37 cellular contexts compared by ENCODE assay signal in genomic region chr11:114685097-114685496, GRCh38. TPM values are rescaled to one million over a fixed set of nuclear protein-coding genes. Genes with fewer than 3 reads are reported as not detected.
"Had no signal": no experiment of that assay in that cellular context is flagged by ENCODE, and none has a peak within 500 bp of the region (broad histone marks: within the 10 kb centered on the region; RNA-seq: fewer than 3 reads in every experiment).

No MANE protein-coding gene starts in this region.

- H3K9ac ChIP-seq: KMS-11 had no signal

- H3K36me3 ChIP-seq: MG63 had no signal

- DNase-seq: Karpas-422, Kasumi-1, KG1, MG63, MM.1S, MV-4-11, NCI-H1048, NCI-H1092, NCI-H1092 treated with DMSO at 0.1 percent for 48 hours, NCI-H1105, NCI-H1105 treated with DMSO at 0.1 percent for 48 hours, NCI-H1417, NCI-H1417 treated with DMSO at 0.1 percent for 48 hours, NCI-H1436, NCI-H1436 treated with DMSO at 0.1 percent for 48 hours, NCI-H146, NCI-H1694, NCI-H1694 treated with DMSO at 0.1 percent for 48 hours, NCI-H187, NCI-H187 treated with DMSO at 0.1 percent for 48 hours, NCI-H1930, NCI-H2029, NCI-H2029 treated with DMSO at 0.1 percent for 48 hours, NCI-H2081, NCI-H2081 treated with DMSO at 0.1 percent for 48 hours, NCI-H2107, NCI-H2171, NCI-H2171 treated with DMSO at 0.1 percent for 48 hours, NCI-H2227 treated with DMSO at 0.1 percent for 48 hours, NCI-H226, NCI-H345, NCI-H446, NCI-H446 treated with DMSO at 0.1 percent for 48 hours had no signal

- H3K4me3 ChIP-seq: MG63 had no signal

- H3K27ac ChIP-seq: KMS-11 had no signal

- H3K27me3 ChIP-seq: MG63 had no signal

RNA-seq across cellular contexts. Expression of gene NXPE2, which starts 6.8 kb away (rescaled TPM):
- total RNA-seq: M059J, MCF 10A, NCI-H460 had no signal
